ENCODE assay signal across 7 cellular contexts in genomic region chr21:39689860-39690259, GRCh38. TPM values are rescaled to one million over a fixed set of nuclear protein-coding genes. Genes with fewer than 3 reads are reported as not detected.
"Had no signal": no experiment of that assay in that cellular context is flagged by ENCODE, and none has a peak within 500 bp of the region (broad histone marks: within the 10 kb centered on the region; RNA-seq: fewer than 3 reads in every experiment).

No MANE protein-coding gene starts in this region.

RNA-seq across cellular contexts. Expression of gene IGSF5, which starts 55.1 kb away (rescaled TPM):
- total RNA-seq: OCI-LY7, PC-3, PC-9, Peyer's patch, RPMI7951, SJSA1, T-cell had no signal
